ENCODE assay signal across 26 cellular contexts in the genomic region with DNA sequence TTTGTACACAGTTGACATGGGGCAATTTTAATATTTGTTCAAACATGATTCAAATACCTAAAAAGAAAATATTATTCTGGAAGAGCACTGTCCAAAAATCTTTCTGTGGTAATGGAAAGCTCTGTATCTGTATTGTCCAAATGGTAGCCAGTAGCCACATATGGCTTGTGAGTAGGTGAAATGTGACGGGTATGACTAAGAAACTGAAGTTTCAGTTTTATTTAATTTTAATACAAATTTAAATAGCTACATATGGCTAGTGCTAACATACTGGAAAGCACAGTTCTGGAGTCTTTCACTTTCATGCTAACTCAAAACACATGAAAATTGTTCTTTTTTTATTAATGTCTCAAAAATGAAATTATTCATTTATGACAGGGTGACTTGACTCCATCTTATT.
A peak's percentile ranks its signal among the peaks of the same experiment; 100 is the strongest.
DNase-seq lines count a peak whose midpoint lies in the region; ATAC-seq and TF ChIP-seq lines count a peak whose summit lies in the region.
"Had no signal": no experiment of that assay in that cellular context is flagged by ENCODE, and none has a peak within 500 bp of the region (broad histone marks: within the 10 kb centered on the region; RNA-seq: fewer than 3 reads in every experiment).

No MANE protein-coding gene starts in this region.

- TF ChIP-seq CTCF in esophagus squamous epithelium (IDR thresholded peaks at IDR 0.05) = no peak

- H3K9me3 ChIP-seq in esophagus squamous epithelium = no peaks in the 10 kb centered on the region
- H3K9me3 ChIP-seq: heart right ventricle, SJCRH30, tibial artery had no signal

- no peak overlapping the region for H3K4me3 ChIP-seq in esophagus squamous epithelium
- H3K4me3 ChIP-seq: heart right ventricle, neural progenitor cell, SJCRH30, tibial artery had no signal

- peaks cover 4 to 38% (median 5%) of the 10 kb centered on the region in 3 donors for H3K4me1 ChIP-seq in esophagus squamous epithelium
- H3K4me1 ChIP-seq: heart right ventricle, neural progenitor cell had no signal

- TF ChIP-seq POLR2A in esophagus squamous epithelium (IDR thresholded peaks at IDR 0.05) = no peak

- intact Hi-C loops in esophagus squamous epithelium (cut with DNase I) = no loop called here

- no peaks in the 10 kb centered on the region for H3K27me3 ChIP-seq in esophagus squamous epithelium
- H3K27me3 ChIP-seq: foreskin keratinocyte, heart right ventricle, neural progenitor cell, SJCRH30, tibial artery had no signal

- WGBS in esophagus squamous epithelium, 2 donors = 58 to 61% methylated on average over 1 of the region's 1 CpG

- H3K36me3 ChIP-seq in esophagus squamous epithelium = no peaks in the 10 kb centered on the region
- H3K36me3 ChIP-seq: heart right ventricle, neural progenitor cell, SJCRH30, tibial artery had no signal

- ATAC-seq in GM18907 (IDR thresholded peaks at IDR 0.05; ENCODE audit: unreplicated experiment) (peak; percentile 60), HG02870 (IDR thresholded peaks at IDR 0.05; ENCODE audit: unreplicated experiment) (peak; percentile 79), HG03565 (IDR thresholded peaks at IDR 0.05; ENCODE audit: unreplicated experiment) (peak; percentile 78), GM21825 (IDR thresholded peaks at IDR 0.05; ENCODE audit: unreplicated experiment) (no peak), HG03175 (IDR thresholded peaks at IDR 0.05; ENCODE audit: unreplicated experiment) (no peak)
- ATAC-seq: foreskin keratinocyte; heart right ventricle; sciatic nerve; stimulated activated naive CD8-positive, alpha-beta T cell treated with anti-CD3 and anti-CD28 coated beads, Interleukin-15, Interleukin-2, amounts not matched to agents 100 U/mL and 50 U/mL, for 24 hours had no signal

- DNase-seq in esophagus squamous epithelium (lab: John Stamatoyannopoulos, UW) = no peak
- DNase-seq in activated T-cell treated with anti-CD3 and anti-CD28 coated beads, Interleukin-2, amount 50 U/mL, for 1 hour = no peak
- DNase-seq: activated CD4-positive, alpha-beta memory T cell treated with anti-CD3 and anti-CD28 coated beads for 36 hours; activated effector memory CD4-positive, alpha-beta T cell treated with anti-CD3 and anti-CD28 coated beads, Interleukin-2, amount 50 U/mL, for 16 hours; activated naive CD8-positive, alpha-beta T cell treated with anti-CD3 and anti-CD28 coated beads, Interleukin-2, amount 10 ng/mL, durations not matched to agents 7 days and 5 days; effector CD4-positive, alpha-beta T cell; foreskin keratinocyte; heart right ventricle; KBM-7; NCI-H1436; NCI-H2107; NCI-H446 treated with DMSO at 0.1 percent for 48 hours; NK-92 treated with Interleukin-12 subunit alpha and Interleukin-12 subunit beta, amount 100 ng/mL, for 24 hours; SJCRH30; stimulated activated naive CD8-positive, alpha-beta T cell treated with anti-CD3 and anti-CD28 coated beads, Interleukin-15, Interleukin-2, amounts not matched to agents 100 U/mL and 50 U/mL, for 24 hours; T-helper 1 cell; tibial artery had no signal

- H3K27ac ChIP-seq in esophagus squamous epithelium = no peak overlapping the region
- H3K27ac ChIP-seq: C4-2B, epithelial cell of prostate, foreskin keratinocyte, heart right ventricle, neural progenitor cell, SJCRH30, tibial artery had no signal

Comparison
In these comparisons a context has a peak if more than half of its experiments do, and no peak if none do; other contexts are left out.
1. ATAC-seq: peak in GM18907 (single experiment), HG02870 (single experiment) and HG03565 (single experiment); none in GM21825 (single experiment) and HG03175 (single experiment).